In the genomic region with DNA sequence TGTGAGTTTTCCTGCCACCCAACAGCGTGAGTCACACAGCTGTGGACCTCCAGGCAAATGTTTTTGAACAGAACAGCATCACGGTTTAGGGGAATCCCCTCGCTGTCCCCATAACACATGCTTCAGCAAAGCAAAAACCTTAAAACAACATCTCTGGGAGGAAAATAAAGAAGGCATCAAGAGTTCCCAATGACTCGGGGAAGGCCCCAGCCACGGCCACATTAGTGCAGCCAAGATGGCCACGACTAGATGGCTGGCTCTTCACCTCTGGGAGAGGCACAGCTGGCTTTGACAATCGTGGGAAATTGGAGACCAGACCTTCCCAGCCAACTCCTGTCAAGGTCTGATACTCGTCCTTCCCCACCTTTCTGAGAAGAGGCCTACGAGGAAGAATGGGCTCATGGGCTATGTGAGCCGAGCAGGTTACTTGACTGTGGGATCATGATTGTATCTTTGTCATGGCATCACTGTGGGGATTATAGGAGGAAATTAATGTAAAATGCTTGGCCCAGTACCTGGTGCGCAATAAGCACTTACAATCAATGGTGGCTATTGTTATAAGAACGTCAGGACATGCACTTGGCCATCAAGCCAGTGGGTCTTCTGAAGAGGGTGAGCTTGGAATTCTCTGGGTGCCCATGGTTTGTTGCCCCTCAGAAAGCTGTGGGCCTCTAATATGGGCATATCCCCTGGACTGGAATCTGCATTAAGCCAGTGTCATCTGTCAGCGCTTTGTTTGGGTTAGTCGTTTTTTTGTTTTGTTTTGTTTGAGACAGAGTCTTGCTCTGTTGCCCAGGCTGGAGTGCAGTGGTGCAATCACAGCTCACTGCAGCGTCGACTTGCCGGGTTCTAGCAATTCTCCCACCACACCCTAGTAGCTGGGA, we compare ENCODE assay signal across 8 cellular contexts. TPM values are rescaled to one million over a fixed set of nuclear protein-coding genes. Genes with fewer than 3 reads are reported as not detected.
DNase-seq lines count a peak whose midpoint lies in the region; ATAC-seq and TF ChIP-seq lines count a peak whose summit lies in the region.

No MANE protein-coding gene starts in this region.

- peak overlapping the region; percentile 30 for H3K4me3 ChIP-seq in DOHH2 (ENCODE audit: low read length)
- no peak overlapping the region for H3K4me3 ChIP-seq in SJCRH30
- peak overlapping the region in 1 of 2 donors; percentile 24 for H3K4me3 ChIP-seq in left lung

- intact Hi-C loops in left lung (cut with DNase I): no loop called here

- no peaks in the 10 kb centered on the region for H3K36me3 Mint-ChIP-seq in HFFc6 (ENCODE audit: low read depth)
- peaks cover 5% of the 10 kb centered on the region for H3K36me3 Mint-ChIP-seq in activated naive CD8-positive, alpha-beta T cell treated with anti-CD3 and anti-CD28 coated beads, Interleukin-2, amount 50 U/mL, for 24 hours (ENCODE audit: low read depth)

- peak; percentile 75 for ATAC-seq in activated naive CD8-positive, alpha-beta T cell treated with anti-CD3 and anti-CD28 coated beads, Interleukin-2, amount 50 U/mL, for 24 hours
- ATAC-seq in left lung: peak; percentile 41
- ATAC-seq in HG03196 (IDR thresholded peaks at IDR 0.05; ENCODE audit: unreplicated experiment): no peak

- peaks cover 9% of the 10 kb centered on the region; the same call in 1 of the 2 replicates for H3F3A ChIP-seq in DOHH2 (ENCODE audit: control insufficient read depth, insufficient read depth)

- H3K36me3 ChIP-seq in DOHH2 (ENCODE audit: control insufficient read depth, low read length) (no peaks in the 10 kb centered on the region), SJCRH30 (no peaks in the 10 kb centered on the region), left lung (no peaks in the 10 kb centered on the region)

- H3K9me3 ChIP-seq in DOHH2 (ENCODE audit: control insufficient read depth, insufficient read depth, low read length) (no peaks in the 10 kb centered on the region), SJCRH30 (replicated peaks) (no peaks in the 10 kb centered on the region), left lung (no peaks in the 10 kb centered on the region)

- H3K4me2 ChIP-seq in DOHH2 (ENCODE audit: low read length): peak overlapping the region; percentile 54

- H3K27me3 ChIP-seq in DOHH2 (ENCODE audit: control insufficient read depth, low read length) (no peaks in the 10 kb centered on the region), SJCRH30 (no peaks in the 10 kb centered on the region), left lung (no peaks in the 10 kb centered on the region)

- TF ChIP-seq CTCF in DOHH2 (IDR thresholded peaks at IDR 0.05; ENCODE audit: low read depth, low read length, poor library complexity, severe bottlenecking) (no peak), HFFc6 (IDR thresholded peaks at IDR 0.05) (no peak), left lung (IDR thresholded peaks at IDR 0.05) (no peak)

- H3K4me1 ChIP-seq in DOHH2 (ENCODE audit: control insufficient read depth, low read length) (peaks cover 61% of the 10 kb centered on the region), SJCRH30 (peaks cover 26% of the 10 kb centered on the region), left lung (peaks cover 5 to 57% of the 10 kb centered on the region in 2 donors)

- peaks cover 20% of the 10 kb centered on the region for H3K4me1 Mint-ChIP-seq in HFFc6 (ENCODE audit: low read depth)
- H3K4me1 Mint-ChIP-seq in activated naive CD8-positive, alpha-beta T cell treated with anti-CD3 and anti-CD28 coated beads, Interleukin-2, amount 50 U/mL, for 24 hours: peaks cover 70% of the 10 kb centered on the region

- no peaks in the 10 kb centered on the region for H4K20me1 ChIP-seq in DOHH2 (ENCODE audit: control insufficient read depth, insufficient read depth, low read depth, low read length)

- no peaks in the 10 kb centered on the region for H3K9me2 ChIP-seq in DOHH2 (replicated peaks; ENCODE audit: control insufficient read depth, low read length)

- peak; percentile 67 for DNase-seq in HFFc6
- DNase-seq in SJCRH30: peak; percentile 77 to 85
- peak; percentile 74 for DNase-seq in activated naive CD8-positive, alpha-beta T cell treated with anti-CD3 and anti-CD28 coated beads, Interleukin-2, amount 50 U/mL, for 24 hours
- peak in 1 of 2 donors; percentile 57 for DNase-seq in left lung
- peak; percentile 77 for DNase-seq in stimulated activated CD8-positive, alpha-beta memory T cell treated with anti-CD3 and anti-CD28 coated beads, Interleukin-4, amount 100 ng/mL, for 48 hours
- DNase-seq in AML-193 (lab: John Stamatoyannopoulos, UW): no peak

- peaks cover 9% of the 10 kb centered on the region for H3K27me3 Mint-ChIP-seq in HFFc6 (ENCODE audit: insufficient read depth)
- H3K27me3 Mint-ChIP-seq in activated naive CD8-positive, alpha-beta T cell treated with anti-CD3 and anti-CD28 coated beads, Interleukin-2, amount 50 U/mL, for 24 hours: no peaks in the 10 kb centered on the region

- H3K9me3 Mint-ChIP-seq in HFFc6: no peaks in the 10 kb centered on the region
- no peaks in the 10 kb centered on the region for H3K9me3 Mint-ChIP-seq in activated naive CD8-positive, alpha-beta T cell treated with anti-CD3 and anti-CD28 coated beads, Interleukin-2, amount 50 U/mL, for 24 hours

- no peak overlapping the region for H3K27ac Mint-ChIP-seq in HFFc6
- peak overlapping the region; percentile 99 for H3K27ac Mint-ChIP-seq in activated naive CD8-positive, alpha-beta T cell treated with anti-CD3 and anti-CD28 coated beads, Interleukin-2, amount 50 U/mL, for 24 hours

- no peak overlapping the region for H3K4me3 Mint-ChIP-seq in HFFc6
- H3K4me3 Mint-ChIP-seq in activated naive CD8-positive, alpha-beta T cell treated with anti-CD3 and anti-CD28 coated beads, Interleukin-2, amount 50 U/mL, for 24 hours: peak overlapping the region; percentile 87

- H3K27ac ChIP-seq in DOHH2 (ENCODE audit: low read depth, low read length) (peak overlapping the region; percentile 56), SJCRH30 (peak overlapping the region; percentile 24), left lung (peak overlapping the region in 1 of 2 donors; percentile 96)

- no peaks in the 10 kb centered on the region for H3K79me2 ChIP-seq in DOHH2 (ENCODE audit: control insufficient read depth, low read length)

RNA-seq across cellular contexts. Expression of a gene that starts 43.6 kb away (rescaled TPM):
- not detected for total RNA-seq in HFFc6 (2021; fragmentation: NEBNext Ultra II Directional; extraction: Animal tissue kit (Norgen Biotek cat#: 25700))
- total RNA-seq in SJCRH30 (2014; rRNA removed; shearing (Covaris generic)): not detected in 2 replicates
- 10 to 100 TPM; 24.7 to 60.3 TPM for total RNA-seq in left lung

Comparison
In these comparisons a context has a peak if more than half of its experiments do, and no peak if none do; other contexts are left out.
1. DNase-seq: peak in HFFc6 (single experiment), SJCRH30 (2 of 2), activated naive CD8-positive, alpha-beta T cell treated with anti-CD3 and anti-CD28 coated beads, Interleukin-2, amount 50 U/mL, for 24 hours (single experiment) and stimulated activated CD8-positive, alpha-beta memory T cell treated with anti-CD3 and anti-CD28 coated beads, Interleukin-4, amount 100 ng/mL, for 48 hours (single experiment); none in AML-193 (0 of 2).
2. RNA of a gene that starts 43.6 kb away (total RNA-seq): 24.7 to 60.3 TPM in left lung; not detected in HFFc6 and not detected in SJCRH30; every median in the first group is over 10 times any median in the second.